In the genomic region with DNA sequence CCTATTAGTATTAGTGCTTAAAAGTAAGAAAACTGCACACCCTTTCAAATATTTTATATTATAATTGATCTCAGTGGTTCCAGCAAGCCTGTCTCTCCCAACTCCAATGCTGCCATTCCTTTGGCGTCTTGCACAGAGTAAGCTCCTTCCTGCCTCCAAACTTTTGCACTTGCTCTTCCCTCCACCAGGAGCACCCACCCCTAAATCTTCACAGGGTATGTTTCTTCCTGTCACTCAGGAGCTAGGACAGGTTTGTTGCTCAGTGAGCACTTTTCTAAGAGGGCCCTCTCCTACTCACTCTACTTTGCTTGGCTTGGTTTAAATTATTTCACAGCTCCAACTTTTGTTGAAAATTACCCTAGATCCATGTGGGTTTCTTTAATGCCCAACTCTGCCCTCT, we compare ENCODE assay signal across 29 cellular contexts.
"Had no signal": no experiment of that assay in that cellular context is flagged by ENCODE, and none has a peak within 500 bp of the region (broad histone marks: within the 10 kb centered on the region; RNA-seq: fewer than 3 reads in every experiment).

No MANE protein-coding gene starts in this region.

- H3K4me3 Mint-ChIP-seq: activated CD8-positive, alpha-beta T cell treated with anti-CD3 and anti-CD28 coated beads, Interleukin-2, amount 10 ng/mL, durations not matched to agents 7 days and 5 days; activated naive CD4-positive, alpha-beta T cell treated with anti-CD3 and anti-CD28 coated beads, Interleukin-2, amount 50 U/mL, for 24 hours; activated naive CD8-positive, alpha-beta T cell treated with anti-CD3 and anti-CD28 coated beads, Interleukin-2, amount 50 U/mL, for 24 hours; central memory CD8-positive, alpha-beta T cell; T-helper 1 cell treated with Interleukin-12 subunit alpha and Interleukin-12 subunit beta and Interleukin-4 antibody, amounts not matched to agents 30 μg/mL and 1 μg/mL, for 36 hours had no signal

- ATAC-seq: activated CD8-positive, alpha-beta T cell treated with anti-CD3 and anti-CD28 coated beads, Interleukin-2, amount 10 ng/mL, durations not matched to agents 7 days and 5 days; activated naive CD8-positive, alpha-beta T cell treated with anti-CD3 and anti-CD28 coated beads, Interleukin-2, amount 50 U/mL, for 24 hours; body of pancreas; SK-N-SH treated with all-trans-retinoic acid at 6 μM for 48 hours had no signal

- H3K4me1 Mint-ChIP-seq: activated naive CD4-positive, alpha-beta T cell treated with anti-CD3 and anti-CD28 coated beads, Interleukin-2, amount 50 U/mL, for 24 hours; central memory CD8-positive, alpha-beta T cell had no signal

- H3K36me3 ChIP-seq: ascending aorta, Peyer's patch, SJCRH30 had no signal

- H3K4me1 ChIP-seq: ascending aorta, body of pancreas, Peyer's patch, SJCRH30 had no signal

- H3K27ac Mint-ChIP-seq: activated CD8-positive, alpha-beta T cell treated with anti-CD3 and anti-CD28 coated beads, Interleukin-2, amount 10 ng/mL, durations not matched to agents 7 days and 5 days; activated naive CD4-positive, alpha-beta T cell treated with anti-CD3 and anti-CD28 coated beads, Interleukin-2, amount 50 U/mL, for 24 hours; activated naive CD8-positive, alpha-beta T cell treated with anti-CD3 and anti-CD28 coated beads, Interleukin-2, amount 50 U/mL, for 24 hours; T-helper 1 cell treated with Interleukin-12 subunit alpha and Interleukin-12 subunit beta and Interleukin-4 antibody, amounts not matched to agents 30 μg/mL and 1 μg/mL, for 36 hours had no signal

- H3K27ac ChIP-seq: ascending aorta, body of pancreas, Peyer's patch, RWPE1, SJCRH30 had no signal

- H3K27me3 ChIP-seq: ascending aorta, body of pancreas, Peyer's patch, SJCRH30 had no signal

- H3K9me3 ChIP-seq: ascending aorta, body of pancreas, Peyer's patch, SJCRH30 had no signal

- DNase-seq: activated CD4-positive, alpha-beta T cell treated with anti-CD3 and anti-CD28 coated beads for 48 hours; activated CD4-positive, alpha-beta T cell treated with anti-CD3 and anti-CD28 coated beads, Interleukin-2, amount 50 U/mL, for 4 hours; activated CD4-positive, CD25-positive, alpha-beta regulatory T cell treated with anti-CD3 and anti-CD28 coated beads, Interleukin-2, amount 50 U/mL, for 72 hours; activated CD8-positive, alpha-beta memory T cell treated with anti-CD3 and anti-CD28 coated beads, Interleukin-2, amount 50 U/mL, for 48 hours; activated CD8-positive, alpha-beta T cell treated with anti-CD3 and anti-CD28 coated beads, Interleukin-2, amount 10 ng/mL, durations not matched to agents 7 days and 5 days; activated naive CD8-positive, alpha-beta T cell treated with anti-CD3 and anti-CD28 coated beads, Interleukin-2, amount 50 U/mL, for 24 hours; activated T-cell treated with anti-CD3 and anti-CD28 coated beads, Interleukin-2, amount 50 U/mL, for 1 hour; amniotic stem cell; body of pancreas; Karpas-422; MM.1S; NCI-H1105; NCI-H1436; NCI-H1694 treated with DMSO at 0.1 percent for 48 hours; NCI-H2029 treated with DMSO at 0.1 percent for 48 hours; NCI-H345; NCI-H510A; NCI-H526 treated with DMSO at 0.1 percent for 48 hours; NCI-H82; Peyer's patch; Right ventricle myocardium superior; SJCRH30; SW 1271 had no signal

- H3K4me3 ChIP-seq: ascending aorta, body of pancreas, Peyer's patch, SJCRH30 had no signal

- H3K36me3 Mint-ChIP-seq: activated naive CD4-positive, alpha-beta T cell treated with anti-CD3 and anti-CD28 coated beads, Interleukin-2, amount 50 U/mL, for 24 hours had no signal

- H3K9me3 Mint-ChIP-seq: activated naive CD4-positive, alpha-beta T cell treated with anti-CD3 and anti-CD28 coated beads, Interleukin-2, amount 50 U/mL, for 24 hours; activated naive CD8-positive, alpha-beta T cell treated with anti-CD3 and anti-CD28 coated beads, Interleukin-2, amount 50 U/mL, for 24 hours; central memory CD8-positive, alpha-beta T cell; T-helper 1 cell treated with Interleukin-12 subunit alpha and Interleukin-12 subunit beta and Interleukin-4 antibody, amounts not matched to agents 30 μg/mL and 1 μg/mL, for 36 hours had no signal
